ENCODE assay signal across 11 cellular contexts in genomic region chr4:152112887-152113286, GRCh38.
A peak's percentile ranks its signal among the peaks of the same experiment; 100 is the strongest.
DNase-seq lines count a peak whose midpoint lies in the region; ATAC-seq and FAIRE-seq lines count a peak whose summit lies in the region.
"Had no signal": no experiment of that assay in that cellular context is flagged by ENCODE, and none has a peak within 500 bp of the region (broad histone marks: within the 10 kb centered on the region; RNA-seq: fewer than 3 reads in every experiment).

No MANE protein-coding gene starts in this region.

- peaks cover 45% of the 10 kb centered on the region for H3K4me1 ChIP-seq in CD4-positive, CD25-positive, alpha-beta regulatory T cell (ENCODE audit: control insufficient read depth, insufficient read depth, low read length, poor library complexity, severe bottlenecking)

- H3K9me3 ChIP-seq in CD4-positive, CD25-positive, alpha-beta regulatory T cell (ENCODE audit: control insufficient read depth in 2 of 2, low read length in 2 of 2), result no peaks in the 10 kb centered on the region

- H3K4me1 Mint-ChIP-seq in CD4-positive, CD25-positive, alpha-beta regulatory T cell, result peaks cover 34 to 88% (median 50%) of the 10 kb centered on the region in 4 donors

- peaks cover 8% of the 10 kb centered on the region for H3K27me3 Mint-ChIP-seq in CD4-positive, CD25-positive, alpha-beta regulatory T cell

- H3K4me3 ChIP-seq in CD4-positive, CD25-positive, alpha-beta regulatory T cell (ENCODE audit: low read depth, low read length), result no peak overlapping the region
- H3K4me3 ChIP-seq: neural progenitor cell had no signal

- peak overlapping the region; percentile 32 to 96 (median 88) for H3K27ac Mint-ChIP-seq in CD4-positive, CD25-positive, alpha-beta regulatory T cell
- H3K27ac Mint-ChIP-seq: neural progenitor cell had no signal

- peaks cover 0 to 2% (median 0%) of the 10 kb centered on the region in 7 donors for H3K9me3 Mint-ChIP-seq in CD4-positive, CD25-positive, alpha-beta regulatory T cell
- H3K9me3 Mint-ChIP-seq: neural progenitor cell had no signal

- peak overlapping the region in 1 of 4 donors; percentile 21 for H3K4me3 Mint-ChIP-seq in CD4-positive, CD25-positive, alpha-beta regulatory T cell
- H3K4me3 Mint-ChIP-seq: neural progenitor cell had no signal

- no peak overlapping the region for H3K27ac ChIP-seq in CD4-positive, CD25-positive, alpha-beta regulatory T cell (ENCODE audit: insufficient read depth, low read length, poor library complexity, severe bottlenecking)
- H3K27ac ChIP-seq: neural progenitor cell had no signal

- no peaks in the 10 kb centered on the region for H3K36me3 ChIP-seq in CD4-positive, CD25-positive, alpha-beta regulatory T cell (ENCODE audit: control insufficient read depth, insufficient read depth, low read length)
- H3K36me3 ChIP-seq: neural progenitor cell had no signal

- no peaks in the 10 kb centered on the region for H3K27me3 ChIP-seq in CD4-positive, CD25-positive, alpha-beta regulatory T cell (ENCODE audit: control insufficient read depth, insufficient read depth, low read length)

- FAIRE-seq in RCC 7860 (lab: Jason Lieb, UNC), result no peak

- DNase-seq in CD4-positive, CD25-positive, alpha-beta regulatory T cell, result no peak
- DNase-seq in SIG-M5 treated with dmso at 0.1 percent for 504 hours (lab: John Stamatoyannopoulos, UW; ENCODE audit: unreplicated experiment) (no peak), NCI-H526 (lab: John Stamatoyannopoulos, UW) (no peak), RCC 7860 (ENCODE audit: low spot score) (no peak)
- no peak for DNase-seq in central memory CD4-positive, alpha-beta T cell
- DNase-seq: anterior cingulate cortex, NCI-H1436 treated with DMSO at 0.1 percent for 48 hours had no signal

- peaks cover 4% of the 10 kb centered on the region for H3K36me3 Mint-ChIP-seq in CD4-positive, CD25-positive, alpha-beta regulatory T cell
- H3K36me3 Mint-ChIP-seq: neural progenitor cell had no signal

- ATAC-seq in CD4-positive, CD25-positive, alpha-beta regulatory T cell (ENCODE audit: low read depth in 2 of 2), result no peak
- ATAC-seq in GM19025 (IDR thresholded peaks at IDR 0.05; ENCODE audit: low read depth, unreplicated experiment), result peak; percentile 88
- peak; percentile 83 for ATAC-seq in HG02763 (IDR thresholded peaks at IDR 0.05; ENCODE audit: unreplicated experiment)
- ATAC-seq in HG03575 (IDR thresholded peaks at IDR 0.05; ENCODE audit: extremely low read depth, insufficient number of reproducible peaks, low FRiP score, unreplicated experiment), result peak; percentile 58

Comparison
In these comparisons a context has a peak if more than half of its experiments do, and no peak if none do; other contexts are left out.
1. ATAC-seq: peak in GM19025 (single experiment), HG02763 (single experiment) and HG03575 (single experiment); none in CD4-positive, CD25-positive, alpha-beta regulatory T cell (0 of 2).